ENCODE assay signal across 9 cellular contexts in genomic region chr1:31926846-31927660, GRCh38. TPM values are rescaled to one million over a fixed set of nuclear protein-coding genes. Genes with fewer than 3 reads are reported as not detected.
DNase-seq lines count a peak whose midpoint lies in the region; ATAC-seq and TF ChIP-seq lines count a peak whose summit lies in the region.
"Had no signal": no experiment of that assay in that cellular context is flagged by ENCODE, and none has a peak within 500 bp of the region (broad histone marks: within the 10 kb centered on the region; RNA-seq: fewer than 3 reads in every experiment).

No MANE protein-coding gene starts in this region.

- peak overlapping the region in 3 of 4 donors; percentile 41 to 90 (median 81) for H3K27ac ChIP-seq in body of pancreas
- H3K27ac ChIP-seq in psoas muscle = peak overlapping the region; percentile 56
- H3K27ac ChIP-seq: parathyroid adenoma had no signal

- intact Hi-C loops in body of pancreas (cut with DNase I) (no loop called here), psoas muscle (cut with DNase I) (loop anchor here (5.0 kb wide), 1 partner anchor 35 kb away; no protein-coding TSS in a partner anchor)

- H3K27me3 ChIP-seq in body of pancreas = no peaks in the 10 kb centered on the region
- H3K27me3 ChIP-seq in psoas muscle (ENCODE audit: insufficient read depth in 3 of 3, low read length in 2 of 3) = no peaks in the 10 kb centered on the region

- H3K4me1 ChIP-seq in body of pancreas (peaks cover 95% of the 10 kb centered on the region), psoas muscle (peaks cover 84% of the 10 kb centered on the region)
- H3K4me1 ChIP-seq: parathyroid adenoma had no signal

- 36 to 46% methylated on average over 8 of the region's 8 CpGs for WGBS in body of pancreas, 2 donors
- WGBS in psoas muscle, 3 donors = 88 to 89% (median 88%) methylated on average over 8 of the region's 8 CpGs

- H3K9me3 ChIP-seq in body of pancreas (no peaks in the 10 kb centered on the region), psoas muscle (no peaks in the 10 kb centered on the region)

- CTCF ChIA-PET in HEK293T (lab: Yijun Ruan, JAX) = interaction anchor here (0.7 to 1.2 kb wide), 2 partner anchors 34 to 111 kb away, joined by 3 read pairs; partner anchors contain the start of gene SPOCD1

- ATAC-seq in body of pancreas (no peak), psoas muscle (no peak), HG03442 (IDR thresholded peaks at IDR 0.05; ENCODE audit: unreplicated experiment) (no peak), HG02678 (IDR thresholded peaks at IDR 0.05; ENCODE audit: unreplicated experiment) (no peak)

- DNase-seq in GM12865 (ENCODE audit: low read depth) (no peak), NCI-H187 (lab: John Stamatoyannopoulos, UW) (peak; percentile 31 to 69), body of pancreas (no peak), psoas muscle (no peak), HEK293T (ENCODE audit: extremely low spot score) (no peak)
- DNase-seq: NK-92 treated with Interleukin-12 subunit alpha and Interleukin-12 subunit beta, amount 100 ng/mL, for 24 hours had no signal

- TF ChIP-seq CTCF in GM12865 (IDR thresholded peaks at IDR 0.05; ENCODE audit: insufficient read depth, low read depth, low read length, missing control alignments) (no peak), body of pancreas (IDR thresholded peaks at IDR 0.05) (no peak), psoas muscle (IDR thresholded peaks at IDR 0.05) (no peak)

- POLR2A ChIA-PET in HEK293T (lab: Yijun Ruan, JAX) = interaction anchor here (0.6 to 1.2 kb wide), 2 partner anchors 9 to 10 kb away, joined by 3 to 5 read pairs; no protein-coding TSS in a partner anchor

- H3K36me3 ChIP-seq in body of pancreas (replicated peaks in 1 of 2; ENCODE audit: insufficient read depth in 1 of 2, low read depth in 2 of 2) = no peaks in the 10 kb centered on the region
- no peaks in the 10 kb centered on the region for H3K36me3 ChIP-seq in psoas muscle (ENCODE audit: insufficient read depth in 1 of 2, low read depth in 1 of 2)

- H3K4me3 ChIP-seq in GM12865 (ENCODE audit: low read depth, low read length) (peak overlapping the region; percentile 45), body of pancreas (no peak overlapping the region), psoas muscle (peak overlapping the region; percentile 19)

- TF ChIP-seq POLR2A in body of pancreas (IDR thresholded peaks at IDR 0.05) = no peak

TF ChIP-seq in HEK293T, 16 proteins besides CTCF, POLR2A, EP300 and RAD21:
- TF ChIP-seq SUZ12 (IDR thresholded peaks at IDR 0.05) (no peak), HDGF (IDR thresholded peaks at IDR 0.05; ENCODE audit: borderline replicate concordance) (no peak), NFRKB (IDR thresholded peaks at IDR 0.05) (no peak), CTBP1 (IDR thresholded peaks at IDR 0.05; ENCODE audit: borderline replicate concordance) (no peak), ELF4 (IDR thresholded peaks at IDR 0.05) (no peak), TARDBP (IDR thresholded peaks at IDR 0.05) (no peak), LEF1 (IDR thresholded peaks at IDR 0.05; ENCODE audit: borderline replicate concordance) (no peak)
- TF ChIP-seq, protein P1, sequence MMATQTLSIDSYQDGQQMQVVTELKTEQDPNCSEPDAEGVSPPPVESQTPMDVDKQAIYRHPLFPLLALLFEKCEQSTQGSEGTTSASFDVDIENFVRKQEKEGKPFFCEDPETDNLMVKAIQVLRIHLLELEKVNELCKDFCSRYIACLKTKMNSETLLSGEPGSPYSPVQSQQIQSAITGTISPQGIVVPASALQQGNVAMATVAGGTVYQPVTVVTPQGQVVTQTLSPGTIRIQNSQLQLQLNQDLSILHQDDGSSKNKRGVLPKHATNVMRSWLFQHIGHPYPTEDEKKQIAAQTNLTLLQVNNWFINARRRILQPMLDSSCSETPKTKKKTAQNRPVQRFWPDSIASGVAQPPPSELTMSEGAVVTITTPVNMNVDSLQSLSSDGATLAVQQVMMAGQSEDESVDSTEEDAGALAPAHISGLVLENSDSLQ (IDR thresholded peaks at IDR 0.05) = no peak

RNA-seq across cellular contexts. Expression of gene PTP4A2, which starts 11.1 kb away (rescaled TPM):
- total RNA-seq in body of pancreas (100 to 1,000 TPM in 1 of 2 donors, 10 to 100 TPM in 1; 79.6 to 103 TPM), psoas muscle (100 to 1,000 TPM; 290 to 532 (median 433) TPM)
- 100 to 1,000 TPM; 246 to 729 (median 300) TPM for polyA plus RNA-seq in psoas muscle

Comparison
In these comparisons a context has a peak if more than half of its experiments do, and no peak if none do; other contexts are left out.
1. DNase-seq: peak in NCI-H187 (2 of 2); none in GM12865 (single experiment), body of pancreas (0 of 4), psoas muscle (0 of 2) and HEK293T (single experiment).
2. H3K4me3 ChIP-seq: peak in GM12865 (single experiment) and psoas muscle (single experiment); none in body of pancreas (0 of 2).